ENCODE assay signal across 8 cellular contexts in the genomic region with DNA sequence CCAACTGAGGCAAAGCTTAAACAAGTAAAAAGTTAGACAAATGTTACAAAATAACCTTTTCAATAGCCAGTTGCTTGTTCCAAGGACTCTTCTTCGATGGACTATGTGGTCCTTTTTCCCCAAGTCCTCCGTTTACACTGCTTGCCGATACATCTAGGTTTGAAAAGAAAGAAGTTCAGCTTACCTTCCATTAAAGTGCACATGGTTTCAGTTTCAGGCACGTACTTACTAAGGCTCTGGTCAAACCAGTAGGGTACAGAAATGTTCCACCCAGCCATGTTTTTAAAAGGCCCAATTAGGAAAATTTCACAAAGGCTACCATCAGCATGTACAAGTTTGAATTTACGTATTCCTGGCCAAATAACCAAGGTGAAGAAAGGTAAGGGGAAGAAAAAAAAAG. TPM values are rescaled to one million over a fixed set of nuclear protein-coding genes. Genes with fewer than 3 reads are reported as not detected.
A peak's percentile ranks its signal among the peaks of the same experiment; 100 is the strongest.
DNase-seq lines count a peak whose midpoint lies in the region; ATAC-seq and TF ChIP-seq lines count a peak whose summit lies in the region.

No MANE protein-coding gene starts in this region.

- no peak overlapping the region for H2AK5ac ChIP-seq in neuronal stem cell (ENCODE audit: low read depth, low read length)

- no peaks in the 10 kb centered on the region for H3K27me3 ChIP-seq in OCI-LY1 (ENCODE audit: insufficient read depth, low read length)
- H3K27me3 ChIP-seq in neuronal stem cell (ENCODE audit: control insufficient read depth in 3 of 3, insufficient read depth in 3 of 3, low read depth in 1 of 3, low read length in 3 of 3): no peaks in the 10 kb centered on the region

- H2AFZ ChIP-seq in OCI-LY1 (ENCODE audit: low read length) (no peak overlapping the region), neuronal stem cell (ENCODE audit: low read length) (no peak overlapping the region)

- peaks cover 5% of the 10 kb centered on the region for H3K79me1 ChIP-seq in neuronal stem cell (ENCODE audit: low read depth, low read length)

- peaks cover 43% of the 10 kb centered on the region for H3K79me2 ChIP-seq in OCI-LY1 (ENCODE audit: insufficient read depth, low read length)

- peaks cover 31% of the 10 kb centered on the region for H3F3A ChIP-seq in OCI-LY1 (ENCODE audit: insufficient read depth, low read length)

- H3K9ac ChIP-seq in OCI-LY1 (ENCODE audit: low read length) (peak overlapping the region; percentile 100), neuronal stem cell (ENCODE audit: low read depth, low read length, poor library complexity) (no peak overlapping the region)

- no peaks in the 10 kb centered on the region for H3K9me2 ChIP-seq in OCI-LY1 (ENCODE audit: low read depth, low read length)

- H4K91ac ChIP-seq in neuronal stem cell (ENCODE audit: low read depth, low read length, poor library complexity): no peak overlapping the region

- no peak overlapping the region for H4K8ac ChIP-seq in neuronal stem cell (ENCODE audit: low read depth, low read length)

- H3K4me1 ChIP-seq in OCI-LY1 (ENCODE audit: insufficient read depth, low read length, severe bottlenecking) (peaks cover 60% of the 10 kb centered on the region), neuronal stem cell (ENCODE audit: control insufficient read depth in 2 of 2, insufficient read depth in 1 of 2, low read depth in 1 of 2, low read length in 2 of 2) (peaks cover 8 to 26% of the 10 kb centered on the region in 2 donors)

- H3K4me3 ChIP-seq in OCI-LY1 (ENCODE audit: low read depth, low read length, poor library complexity, severe bottlenecking) (peak overlapping the region; percentile 96), neuronal stem cell (ENCODE audit: low read length in 2 of 2) (peak overlapping the region; percentile 51 to 89)

- H2BK12ac ChIP-seq in neuronal stem cell (ENCODE audit: low read length): no peak overlapping the region

- H3K27ac Mint-ChIP-seq in effector memory CD8-positive, alpha-beta T cell: peak overlapping the region; percentile 98 to 99

- H2BK5ac ChIP-seq in neuronal stem cell (ENCODE audit: low read length): no peak overlapping the region

- no peaks in the 10 kb centered on the region for H3K9me3 ChIP-seq in OCI-LY1 (ENCODE audit: low read length)
- no peaks in the 10 kb centered on the region for H3K9me3 ChIP-seq in neuronal stem cell (replicated peaks in 1 of 2; ENCODE audit: control insufficient read depth in 2 of 2, insufficient read depth in 1 of 2, low read depth in 1 of 2, low read length in 2 of 2)

- H3K18ac ChIP-seq in neuronal stem cell (ENCODE audit: low read length): no peak overlapping the region

- H3K36me3 ChIP-seq in OCI-LY1 (ENCODE audit: insufficient read depth, low read length): peaks cover 65% of the 10 kb centered on the region
- peaks cover 16 to 59% of the 10 kb centered on the region in 2 donors for H3K36me3 ChIP-seq in neuronal stem cell (replicated peaks in 1 of 2; ENCODE audit: control insufficient read depth in 2 of 2, insufficient read depth in 2 of 2, low read length in 2 of 2)

- no peak for ATAC-seq in effector memory CD8-positive, alpha-beta T cell (replicated peaks)
- ATAC-seq in GM21529 (IDR thresholded peaks at IDR 0.05; ENCODE audit: unreplicated experiment) (no peak), GM21423 (IDR thresholded peaks at IDR 0.05; ENCODE audit: unreplicated experiment) (no peak), HG02973 (IDR thresholded peaks at IDR 0.05; ENCODE audit: unreplicated experiment) (no peak)

- no peak for TF ChIP-seq CTCF in OCI-LY1 (IDR thresholded peaks at IDR 0.05; ENCODE audit: low read length)

- peak overlapping the region; percentile 96 for H3K27ac ChIP-seq in OCI-LY1 (ENCODE audit: low read depth, low read length, poor library complexity, severe bottlenecking)
- H3K27ac ChIP-seq in neuronal stem cell (replicated peaks; ENCODE audit: low read length): no peak overlapping the region

- WGBS in neuronal stem cell (ENCODE audit: extremely low coverage in 2 of 2, insufficient read length in 2 of 2, insufficient replicate concordance in 1 of 2), 2 donors: no CpG with 5 or more reads among the region's 5 CpGs

- peaks cover 83% of the 10 kb centered on the region for H3K36me3 Mint-ChIP-seq in effector memory CD8-positive, alpha-beta T cell (ENCODE audit: insufficient read depth)

- no peak overlapping the region for H2BK120ac ChIP-seq in neuronal stem cell (ENCODE audit: low read depth, low read length)

- no peak overlapping the region for H3K4ac ChIP-seq in neuronal stem cell (ENCODE audit: low read length)

- no peak overlapping the region for H3K14ac ChIP-seq in neuronal stem cell (ENCODE audit: low read length)

- no peaks in the 10 kb centered on the region for H3K27me3 Mint-ChIP-seq in effector memory CD8-positive, alpha-beta T cell

- H2BK15ac ChIP-seq in neuronal stem cell (ENCODE audit: low read length): no peak overlapping the region

- peak overlapping the region; percentile 96 to 97 for H3K4me3 Mint-ChIP-seq in effector memory CD8-positive, alpha-beta T cell

- DNase-seq in NCI-H2107 treated with DMSO at 0.1 percent for 48 hours (lab: John Stamatoyannopoulos, UW; ENCODE audit: unreplicated experiment) (peak; percentile 24), NCI-H2107 (lab: John Stamatoyannopoulos, UW) (no peak), neuronal stem cell (ENCODE audit: low spot score) (no peak)
- DNase-seq in effector memory CD8-positive, alpha-beta T cell: no peak

- H3K4me2 ChIP-seq in OCI-LY1 (ENCODE audit: low read length): peak overlapping the region; percentile 89
- peak overlapping the region; percentile 54 for H3K4me2 ChIP-seq in neuronal stem cell (ENCODE audit: insufficient read depth, low read length, poor library complexity, severe bottlenecking)

- no peaks in the 10 kb centered on the region for H4K20me1 ChIP-seq in OCI-LY1 (ENCODE audit: insufficient read depth, low read length)

- peaks cover 44 to 48% of the 10 kb centered on the region in 2 donors for H3K4me1 Mint-ChIP-seq in effector memory CD8-positive, alpha-beta T cell (ENCODE audit: low read depth in 2 of 2)

- H3K9me3 Mint-ChIP-seq in effector memory CD8-positive, alpha-beta T cell: no peaks in the 10 kb centered on the region

- H3K23ac ChIP-seq in neuronal stem cell (ENCODE audit: low read depth, low read length, poor library complexity): no peak overlapping the region

RNA-seq across cellular contexts. Expression of a gene that starts 2.1 kb away (rescaled TPM):
- polyA plus RNA-seq in neuronal stem cell (2013, experiment 1 of 2): 225 TPM
- 226 TPM for polyA plus RNA-seq in neuronal stem cell (2013, experiment 2 of 2)

RNA-seq across cellular contexts. Expression of a gene that starts 2.9 kb away (rescaled TPM):
- 11.3 TPM for polyA plus RNA-seq in neuronal stem cell (2013, experiment 1 of 2)
- 12.1 TPM for polyA plus RNA-seq in neuronal stem cell (2013, experiment 2 of 2)

RNA-seq across cellular contexts. Expression of a gene that starts 8.4 kb away (rescaled TPM):
- 29.2 TPM for polyA plus RNA-seq in neuronal stem cell (2013, experiment 1 of 2)
- polyA plus RNA-seq in neuronal stem cell (2013, experiment 2 of 2): 31.8 TPM

RNA-seq across cellular contexts. Expression of a gene that starts 8.6 kb away (rescaled TPM):
- polyA plus RNA-seq in neuronal stem cell (2013, experiment 1 of 2): 9.1 TPM
- 9.1 TPM for polyA plus RNA-seq in neuronal stem cell (2013, experiment 2 of 2)

RNA-seq across cellular contexts. Expression of a gene that starts 24.2 kb away (rescaled TPM):
- 91.4 TPM for polyA plus RNA-seq in neuronal stem cell (2013, experiment 1 of 2)
- polyA plus RNA-seq in neuronal stem cell (2013, experiment 2 of 2): 90.3 TPM
